In the genomic region with DNA sequence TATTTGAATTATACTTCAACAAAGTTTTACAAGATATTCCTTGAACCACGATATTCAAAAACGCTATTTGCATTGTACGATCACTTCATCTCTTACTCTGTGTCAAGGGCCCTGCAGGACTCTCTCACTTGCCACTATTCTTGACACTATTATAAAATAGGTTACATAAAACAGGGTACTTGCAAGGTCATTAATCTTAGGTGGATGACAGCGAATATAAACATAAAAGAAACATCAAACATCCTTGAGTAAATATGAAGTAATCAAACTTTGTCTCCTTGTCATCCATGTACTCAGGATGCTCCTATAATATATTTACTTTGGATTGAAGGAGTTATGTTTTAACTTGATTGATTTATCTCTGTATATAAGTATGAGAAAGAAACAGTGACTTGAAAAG, we compare ENCODE assay signal across 12 cellular contexts. TPM values are rescaled to one million over a fixed set of nuclear protein-coding genes. Genes with fewer than 3 reads are reported as not detected.
"Had no signal": no experiment of that assay in that cellular context is flagged by ENCODE, and none has a peak within 500 bp of the region (broad histone marks: within the 10 kb centered on the region; RNA-seq: fewer than 3 reads in every experiment).

TSS of gene UGT2B28 (plus strand) at position 395 of the 400 bp plus-strand sequence. CDS start 26 bp downstream, outside the sequence.

RNA-seq across cellular contexts. Expression of gene UGT2B28, which starts in this region (rescaled TPM):
- total RNA-seq: activated CD4-positive, alpha-beta memory T cell treated with anti-CD3 and anti-CD28 coated beads, Interleukin-2, amount 10 ng/mL, durations not matched to agents 7 days and 5 days; activated CD4-positive, alpha-beta T cell treated with anti-CD3 and anti-CD28 coated beads for 36 hours; activated CD4-positive, alpha-beta T cell treated with anti-CD3 and anti-CD28 coated beads, Interleukin-2, amount 10 ng/mL, durations not matched to agents 7 days and 5 days; activated CD8-positive, alpha-beta memory T cell treated with anti-CD3 and anti-CD28 coated beads, Interleukin-2, amount 10 ng/mL, durations not matched to agents 7 days and 5 days; activated CD8-positive, alpha-beta T cell treated with anti-CD3 and anti-CD28 coated beads, Interleukin-2, amount 10 ng/mL, durations not matched to agents 7 days and 5 days; activated naive CD8-positive, alpha-beta T cell treated with anti-CD3 and anti-CD28 coated beads, Interleukin-2, amount 10 ng/mL, durations not matched to agents 7 days and 5 days; activated T-helper 2 cell treated with anti-CD3 and anti-CD28 coated beads, Interferon-gamma antibody, Interleukin-2, Interleukin-4, amounts not matched to agents 10 μg/mL and 5 μg/mL and 100 μg/mL, durations not matched to agents 14 hours and 24 hours and 36 hours; ascending aorta; bronchial epithelial cell; cardiac muscle cell; chondrocyte; WTC11 had no signal
